In genomic region chr19:31825134-31826094, GRCh38 we compare ENCODE assay signal across 22 cellular contexts.
"Had no signal": no experiment of that assay in that cellular context is flagged by ENCODE, and none has a peak within 500 bp of the region (broad histone marks: within the 10 kb centered on the region; RNA-seq: fewer than 3 reads in every experiment).

No MANE protein-coding gene starts in this region.

- ATAC-seq: HepG2, Panc1, PC-3 had no signal

- H3K4me2 ChIP-seq: SK-N-SH had no signal

- H3K9me3 ChIP-seq: SK-N-SH had no signal

- H3K27ac ChIP-seq: RWPE1 had no signal

- H3K9ac ChIP-seq: SK-N-SH had no signal

- DNase-seq: IMR-90; Karpas-422; KG1; NCI-H1092 treated with DMSO at 0.1 percent for 48 hours; NCI-H1436; NCI-H187; NCI-H2029; NCI-H2081 treated with DMSO at 0.1 percent for 48 hours; NCI-H2171; NCI-H226; NCI-H446; NCI-H510A; NCI-H524 treated with DMSO at 0.1 percent for 48 hours; NCI-H69; NCI-H774; NK-92 treated with Interleukin-12 subunit alpha and Interleukin-12 subunit beta, amount 100 ng/mL, for 24 hours; PC-3; SHP77; SK-N-SH had no signal
